In genomic region chr22:17368144-17368726, GRCh38 we compare ENCODE assay signal across 8 cellular contexts. TPM values are rescaled to one million over a fixed set of nuclear protein-coding genes. Genes with fewer than 3 reads are reported as not detected.
DNase-seq lines count a peak whose midpoint lies in the region; ATAC-seq, FAIRE-seq and TF ChIP-seq lines count a peak whose summit lies in the region.

No MANE protein-coding gene starts in this region.

- peak overlapping the region; percentile 86 for H3K4me3 ChIP-seq in HUES48 (ENCODE audit: low read depth, low read length)

- peak overlapping the region; percentile 99 for H3K27ac ChIP-seq in HUES48 (ENCODE audit: low read depth, low read length)
- H3K27ac ChIP-seq in cingulate gyrus (ENCODE audit: low read depth, low read length): peak overlapping the region; percentile 88

- no peaks in the 10 kb centered on the region for H3K27me3 ChIP-seq in HUES48 (ENCODE audit: control insufficient read depth, insufficient read depth, low read length)

- no peak for ATAC-seq in naive B cell (ENCODE audit: low read depth in 2 of 2)

- H3K9me3 ChIP-seq in HUES48 (ENCODE audit: control insufficient read depth, insufficient read depth, low read length): no peaks in the 10 kb centered on the region

- H3K27ac Mint-ChIP-seq in naive B cell: peak overlapping the region in 2 of 6 donors; percentile 39 to 92

- no peaks in the 10 kb centered on the region for H3K36me3 ChIP-seq in HUES48 (ENCODE audit: control insufficient read depth, insufficient read depth, low read length)

- DNase-seq in AG20443 (ENCODE audit: low spot score): peak; percentile 17
- DNase-seq in naive B cell: no peak
- DNase-seq in NK-92 treated with Interleukin-12 subunit alpha and Interleukin-12 subunit beta, amount 100 ng/mL, for 24 hours (lab: John Stamatoyannopoulos, UW): no peak
- no peak for DNase-seq in C1 segment of cervical spinal cord (lab: John Stamatoyannopoulos, UW)
- DNase-seq in H54 (ENCODE audit: insufficient read length, low spot score): no peak
- DNase-seq in glomerular visceral epithelial cell (ENCODE audit: extremely low spot score): no peak

- H3K4me3 Mint-ChIP-seq in naive B cell: peak overlapping the region; percentile 84 to 92 (median 90)

- no peak for TF ChIP-seq POLR2A in H54 (IDR thresholded peaks at IDR 0.05; ENCODE audit: low read depth, low read length)

- H3K36me3 Mint-ChIP-seq in naive B cell: no peaks in the 10 kb centered on the region

- FAIRE-seq in H54 (lab: Jason Lieb, UNC): no peak

- H3K4me1 Mint-ChIP-seq in naive B cell: peaks cover 26 to 36% (median 31%) of the 10 kb centered on the region in 3 donors

- peaks cover 30% of the 10 kb centered on the region for H3K4me1 ChIP-seq in HUES48 (ENCODE audit: control insufficient read depth, insufficient read depth, low read length)

- peak overlapping the region; percentile 90 for H3K9ac ChIP-seq in HUES48 (ENCODE audit: low read depth, low read length)

- H3K9me3 Mint-ChIP-seq in naive B cell: peaks cover 0 to 3% (median 0%) of the 10 kb centered on the region in 7 donors

- H3K27me3 Mint-ChIP-seq in naive B cell: peaks cover 34 to 43% (median 38%) of the 10 kb centered on the region in 3 donors

RNA-seq across cellular contexts. Expression of gene CECR2, which starts 1.0 kb away (rescaled TPM):
- polyA plus RNA-seq in naive B cell (ENCODE audit: low read depth in 6 of 6): under 1 TPM in 4 of 6 donors, not detected in 2; 0.04 to 0.62 (median 0.10) TPM
